In the genomic region with DNA sequence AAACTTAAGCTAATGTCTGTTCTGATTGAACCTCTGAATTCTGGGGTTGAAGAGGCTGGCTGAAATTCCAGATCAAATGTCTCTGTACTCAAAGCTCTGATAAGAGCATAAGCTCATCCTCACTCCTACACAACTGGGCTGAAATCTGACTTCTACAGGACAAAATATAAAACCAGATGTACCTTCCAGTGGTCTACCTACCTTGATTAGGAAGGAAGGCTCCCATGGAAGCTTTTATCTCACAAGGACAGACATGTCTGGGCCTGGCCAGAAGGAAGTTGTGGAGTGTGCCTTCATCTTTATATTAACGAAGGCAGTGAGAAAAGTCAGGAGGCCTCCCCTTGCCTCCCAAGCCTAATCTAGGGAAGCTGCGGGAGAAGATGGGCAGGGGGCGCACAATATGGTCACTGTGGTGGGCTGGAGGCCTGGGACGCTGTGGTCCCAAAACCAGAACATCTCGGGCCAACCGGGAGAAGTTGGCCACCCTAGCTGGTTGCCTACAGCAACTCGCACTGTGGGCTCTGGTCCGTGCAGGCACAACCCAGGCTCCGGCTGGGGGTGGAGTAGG, we compare ENCODE assay signal across 8 cellular contexts. TPM values are rescaled to one million over a fixed set of nuclear protein-coding genes. Genes with fewer than 3 reads are reported as not detected.
DNase-seq lines count a peak whose midpoint lies in the region; ATAC-seq and TF ChIP-seq lines count a peak whose summit lies in the region.

No MANE protein-coding gene starts in this region.

- H3K4me1 ChIP-seq in OCI-LY7 (ENCODE audit: insufficient read depth, low read length, poor library complexity, severe bottlenecking) (peaks cover 87% of the 10 kb centered on the region), neutrophil (ENCODE audit: control insufficient read depth in 1 of 2, insufficient read depth in 1 of 2, low read depth in 1 of 2, low read length in 1 of 2) (peaks cover 16 to 19% of the 10 kb centered on the region in 2 experiments)

- peaks cover 29% of the 10 kb centered on the region for H3K36me3 ChIP-seq in OCI-LY7 (ENCODE audit: insufficient read depth, low read length)
- peaks cover 16% of the 10 kb centered on the region for H3K36me3 ChIP-seq in neutrophil

- H3K27me3 ChIP-seq in neutrophil, result no peaks in the 10 kb centered on the region

- H3K79me2 ChIP-seq in OCI-LY7 (ENCODE audit: insufficient read depth, low read depth, low read length), result peaks cover 51% of the 10 kb centered on the region; the same call in 1 of the 2 replicates

- peak in 1 of 2 donors; percentile 47 for ATAC-seq in activated T-cell treated with anti-CD3 and anti-CD28 coated beads, Interleukin-2, amount 50 U/mL, for 72 hours (replicated peaks in 1 of 2)
- no peak for ATAC-seq in effector memory CD8-positive, alpha-beta T cell (replicated peaks)
- ATAC-seq in esophagus mucosa, result no peak

- no peaks in the 10 kb centered on the region for H3K9me3 Mint-ChIP-seq in activated T-cell treated with anti-CD3 and anti-CD28 coated beads, Interleukin-2, amount 50 U/mL, for 72 hours
- no peaks in the 10 kb centered on the region for H3K9me3 Mint-ChIP-seq in effector memory CD8-positive, alpha-beta T cell

- intact Hi-C loops in OCI-LY7 (cut with micrococcal nuclease; ENCODE audit: unreplicated experiment), result loop anchor here (2.0 to 5.0 kb wide), 2 partner anchors 80 to 127 kb away; no protein-coding TSS in a partner anchor

- BruUV-seq in OCI-LY7 (replicated peaks; lab: Mats Ljungman, UMichigan), result TSS peak; percentile 67

- H3K4me3 Mint-ChIP-seq in activated T-cell treated with anti-CD3 and anti-CD28 coated beads, Interleukin-2, amount 50 U/mL, for 72 hours, result peak overlapping the region; percentile 89 to 95
- peak overlapping the region; percentile 76 to 85 for H3K4me3 Mint-ChIP-seq in effector memory CD8-positive, alpha-beta T cell

- peaks cover 72% of the 10 kb centered on the region for H3K4me1 Mint-ChIP-seq in activated T-cell treated with anti-CD3 and anti-CD28 coated beads, Interleukin-2, amount 50 U/mL, for 72 hours (ENCODE audit: low read depth)
- peaks cover 25% of the 10 kb centered on the region in 2 donors for H3K4me1 Mint-ChIP-seq in effector memory CD8-positive, alpha-beta T cell (ENCODE audit: low read depth in 2 of 2)

- peak overlapping the region; percentile 93 for H3K4me2 ChIP-seq in OCI-LY7 (ENCODE audit: low read length)

- CTCF ChIA-PET in OCI-LY7 (lab: Charles Lee; ENCODE audit: unreplicated experiment), result no interaction called here
- CTCF ChIA-PET in HEK293T (lab: Yijun Ruan, JAX), result interaction anchor here (0.8 to 1.2 kb wide), 2 partner anchors 48 to 126 kb away, joined by 3 read pairs; no protein-coding TSS in a partner anchor

- peaks cover 3% of the 10 kb centered on the region; the same call in 1 of the 2 replicates for H3K9me3 ChIP-seq in OCI-LY7 (ENCODE audit: low read length)
- H3K9me3 ChIP-seq in neutrophil, result no peaks in the 10 kb centered on the region

- H4K20me1 ChIP-seq in OCI-LY7 (ENCODE audit: insufficient read depth, low read length), result no peaks in the 10 kb centered on the region

- H3K36me3 Mint-ChIP-seq in activated T-cell treated with anti-CD3 and anti-CD28 coated beads, Interleukin-2, amount 50 U/mL, for 72 hours (ENCODE audit: insufficient read depth in 2 of 2), result peaks cover 0 to 2% of the 10 kb centered on the region in 2 donors
- H3K36me3 Mint-ChIP-seq in effector memory CD8-positive, alpha-beta T cell (ENCODE audit: insufficient read depth), result peaks cover 36% of the 10 kb centered on the region

- DNase-seq in activated T-cell treated with anti-CD3 and anti-CD28 coated beads, Interleukin-2, amount 50 U/mL, for 72 hours, result no peak
- DNase-seq in activated T-cell treated with anti-CD3 and anti-CD28 coated beads, Interleukin-2, amount 50 U/mL, for 1 hour, result no peak
- DNase-seq in OCI-LY7 (ENCODE audit: low spot score) (no peak), DMS 273 (lab: John Stamatoyannopoulos, UW; ENCODE audit: unreplicated experiment) (no peak), HEK293T (ENCODE audit: extremely low spot score) (no peak)
- DNase-seq in effector memory CD8-positive, alpha-beta T cell, result no peak

- no peaks in the 10 kb centered on the region for H3K9me2 ChIP-seq in OCI-LY7 (ENCODE audit: insufficient read depth, low read length)

- POLR2A ChIA-PET in OCI-LY7 (lab: Charles Lee) (interaction anchor here (0.5 to 6.0 kb wide), 18 partner anchors 9 to 126 kb away, joined by 3 to 44 read pairs (median 4); no protein-coding TSS in a partner anchor), HEK293T (lab: Yijun Ruan, JAX) (interaction anchor here (0.5 to 2.8 kb wide), 28 partner anchors 8 to 1533 kb away, joined by 3 to 17 read pairs (median 4); partner anchors contain the start of gene GNA13)

- H3K4me3 ChIP-seq in OCI-LY7 (ENCODE audit: low read depth, low read length, poor library complexity, severe bottlenecking) (peak overlapping the region; percentile 77), neutrophil (ENCODE audit: low read depth in 1 of 2, low read length in 1 of 2) (peak overlapping the region; percentile 93)

- H3K27ac ChIP-seq in OCI-LY7 (ENCODE audit: low read depth, low read length, poor library complexity, severe bottlenecking) (peak overlapping the region; percentile 99), neutrophil (peak overlapping the region; percentile 99)

- TF ChIP-seq CTCF in OCI-LY7 (conservative IDR thresholded peaks at IDR 0.05; ENCODE audit: low read length) (no peak), neutrophil (IDR thresholded peaks at IDR 0.05) (no peak)

- H2AFZ ChIP-seq in OCI-LY7 (ENCODE audit: low read length), result no peak overlapping the region

- no peaks in the 10 kb centered on the region for H3K27me3 Mint-ChIP-seq in activated T-cell treated with anti-CD3 and anti-CD28 coated beads, Interleukin-2, amount 50 U/mL, for 72 hours (ENCODE audit: low read depth)
- no peaks in the 10 kb centered on the region for H3K27me3 Mint-ChIP-seq in effector memory CD8-positive, alpha-beta T cell

- H3K27ac Mint-ChIP-seq in activated T-cell treated with anti-CD3 and anti-CD28 coated beads, Interleukin-2, amount 50 U/mL, for 72 hours, result peak overlapping the region; percentile 99
- peak overlapping the region; percentile 96 to 99 for H3K27ac Mint-ChIP-seq in effector memory CD8-positive, alpha-beta T cell

TF ChIP-seq in HEK293T, 16 proteins besides CTCF, POLR2A, EP300 and RAD21:
- no peak for TF ChIP-seq FOXM1 (IDR thresholded peaks at IDR 0.05; ENCODE audit: borderline replicate concordance)
- no peak for TF ChIP-seq LEF1 (IDR thresholded peaks at IDR 0.05; ENCODE audit: borderline replicate concordance)
- TF ChIP-seq FOXA1 (IDR thresholded peaks at IDR 0.05), result no peak
- no peak for TF ChIP-seq SP1 (IDR thresholded peaks at IDR 0.05)
- TF ChIP-seq HDGF (IDR thresholded peaks at IDR 0.05; ENCODE audit: borderline replicate concordance), result no peak

RNA-seq across cellular contexts. Expression of gene LRRC37A3, which starts 55.6 kb away (rescaled TPM):
- total RNA-seq in activated T-cell treated with anti-CD3 and anti-CD28 coated beads, Interleukin-2, amount 50 U/mL, for 72 hours, result 10 to 100 TPM in 1 of 2 donors, 1 to 10 TPM in 1; 5.5 to 22.0 TPM
- total RNA-seq in OCI-LY7 (2014; rRNA removed; shearing (Covaris generic)), result 6.2 and 7.3 TPM in 2 replicates
- total RNA-seq in OCI-LY7 (2022) (27.6 and 30.6 TPM in 2 replicates), esophagus mucosa (5.6 TPM)
